16 cellular contexts compared by ENCODE assay signal in the genomic region with DNA sequence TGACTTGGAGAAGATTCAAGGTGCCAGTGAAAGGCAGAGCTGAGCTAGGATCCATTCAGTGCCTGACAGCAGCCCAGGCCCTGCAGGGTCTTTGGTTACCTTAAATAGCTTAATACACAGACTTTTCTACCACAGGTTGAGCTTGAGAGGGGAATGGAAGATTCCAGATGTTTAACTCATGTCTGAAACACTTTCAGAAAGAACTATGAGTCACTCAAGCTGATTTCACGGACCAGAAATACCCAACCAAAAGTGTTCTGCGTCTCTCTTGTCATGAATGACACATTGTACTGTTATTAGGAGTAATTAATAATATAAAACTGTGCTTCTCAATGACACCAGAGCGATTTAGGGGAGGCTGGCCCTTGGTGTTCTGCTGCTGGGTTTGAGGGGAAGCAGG. TPM values are rescaled to one million over a fixed set of nuclear protein-coding genes. Genes with fewer than 3 reads are reported as not detected.
DNase-seq lines count a peak whose midpoint lies in the region; ATAC-seq and TF ChIP-seq lines count a peak whose summit lies in the region.
"Had no signal": no experiment of that assay in that cellular context is flagged by ENCODE, and none has a peak within 500 bp of the region (broad histone marks: within the 10 kb centered on the region; RNA-seq: fewer than 3 reads in every experiment).

No MANE protein-coding gene starts in this region.

- CTCF ChIA-PET in activated CD4-positive, alpha-beta T cell treated with anti-CD3 and anti-CD28 coated beads, Interleukin-2, amount 10 ng/mL, durations not matched to agents 7 days and 5 days (lab: Charles Lee): interaction anchor here (1.3 kb wide), 1 partner anchor 14 kb away, joined by 4 read pairs; no protein-coding TSS in a partner anchor

- H2BK5ac ChIP-seq in mesenchymal stem cell (ENCODE audit: low read depth, low read length, poor library complexity, severe bottlenecking): no peak overlapping the region

- H3K27me3 Mint-ChIP-seq in activated CD4-positive, alpha-beta T cell treated with anti-CD3 and anti-CD28 coated beads, Interleukin-2, amount 10 ng/mL, durations not matched to agents 7 days and 5 days: peaks cover 12% of the 10 kb centered on the region

- H3K4ac ChIP-seq in mesenchymal stem cell (ENCODE audit: low read depth in 1 of 2, low read length in 2 of 2): no peak overlapping the region

- DNase-seq in AG10803 (ENCODE audit: low read depth) (peak; percentile 77), M059J (ENCODE audit: low read depth) (peak; percentile 87), choroid plexus epithelial cell (ENCODE audit: low read depth) (peak; percentile 67), mesenchymal stem cell (peak; percentile 50), NCI-H1436 treated with DMSO at 0.1 percent for 48 hours (lab: John Stamatoyannopoulos, UW) (no peak), mucosa of descending colon (no peak), hippocampal formation (lab: John Stamatoyannopoulos, UW) (no peak)
- no peak for DNase-seq in activated CD4-positive, alpha-beta T cell treated with anti-CD3 and anti-CD28 coated beads, Interleukin-2, amount 10 ng/mL, durations not matched to agents 7 days and 5 days
- DNase-seq: activated CD4-positive, alpha-beta T cell treated with anti-CD3 and anti-CD28 coated beads for 48 hours; cerebellar nuclear complex; NCI-H187 treated with DMSO at 0.1 percent for 48 hours; stimulated activated CD4-positive, alpha-beta T cell treated with anti-CD3 and anti-CD28 coated beads, Interleukin-1b, Interleukin-23, amount 100 ng/mL, for 48 hours had no signal

- 61% methylated on average over 1 of the region's 3 CpGs for WGBS in mesenchymal stem cell

- peaks cover 6 to 11% of the 10 kb centered on the region in 2 experiments for H3K27me3 ChIP-seq in mesenchymal stem cell (ENCODE audit: control insufficient read depth in 1 of 2, insufficient read depth in 1 of 2, low read length in 2 of 2)

- no peak overlapping the region for H3K27ac ChIP-seq in mesenchymal stem cell (ENCODE audit: low read length, poor library complexity, severe bottlenecking)
- H3K27ac ChIP-seq: C4-2B had no signal

- peaks cover 38% of the 10 kb centered on the region for H3K4me1 ChIP-seq in mesenchymal stem cell (ENCODE audit: control insufficient read depth, insufficient read depth, low read depth, low read length)
- H3K4me1 ChIP-seq in mucosa of descending colon (ENCODE audit: low read depth): peaks cover 14% of the 10 kb centered on the region

- H3K18ac ChIP-seq in mesenchymal stem cell (ENCODE audit: low read depth in 1 of 2, low read length in 2 of 2): no peak overlapping the region

- no peak overlapping the region for H4K91ac ChIP-seq in mesenchymal stem cell (ENCODE audit: low read length)

- no peak overlapping the region for H4K8ac ChIP-seq in mesenchymal stem cell (ENCODE audit: low read length)

- TF ChIP-seq CTCF in AG10803 (conservative IDR thresholded peaks at IDR 0.05; ENCODE audit: low read length): no peak
- no peak for TF ChIP-seq CTCF in choroid plexus epithelial cell (conservative IDR thresholded peaks at IDR 0.05; ENCODE audit: low read depth, low read length)
- TF ChIP-seq CTCF in mucosa of descending colon (IDR thresholded peaks at IDR 0.05): no peak

- no peak for ATAC-seq in mucosa of descending colon
- ATAC-seq: K562; stimulated activated memory B cell treated with anti-CD40 and anti-IgM and Interleukin-4, amounts not matched to agents 10 μg/mL and 1 μg/mL and 100 μg/mL, for 72 hours had no signal

- H3K14ac ChIP-seq in mesenchymal stem cell (ENCODE audit: low read length in 2 of 2): no peak overlapping the region

- H3K36me3 Mint-ChIP-seq in activated CD4-positive, alpha-beta T cell treated with anti-CD3 and anti-CD28 coated beads, Interleukin-2, amount 10 ng/mL, durations not matched to agents 7 days and 5 days (ENCODE audit: low read depth): no peaks in the 10 kb centered on the region
- H3K36me3 Mint-ChIP-seq: stimulated activated memory B cell treated with anti-CD40 and anti-IgM and Interleukin-4, amounts not matched to agents 10 μg/mL and 1 μg/mL and 100 μg/mL, for 72 hours had no signal

- H3K9me3 ChIP-seq in mesenchymal stem cell (ENCODE audit: control insufficient read depth, low read length) (no peaks in the 10 kb centered on the region), mucosa of descending colon (no peaks in the 10 kb centered on the region)

- no peak overlapping the region for H2BK120ac ChIP-seq in mesenchymal stem cell (ENCODE audit: low read depth, low read length)

- intact Hi-C loops in mucosa of descending colon (cut with DNase I, micrococcal nuclease): no loop called here

- no peak overlapping the region for H2BK15ac ChIP-seq in mesenchymal stem cell (ENCODE audit: low read depth, poor library complexity, severe bottlenecking)

- H3K36me3 ChIP-seq in mesenchymal stem cell (ENCODE audit: control insufficient read depth in 1 of 2, insufficient read depth in 2 of 2, low read depth in 1 of 2, low read length in 2 of 2): no peaks in the 10 kb centered on the region
- H3K36me3 ChIP-seq in mucosa of descending colon (ENCODE audit: low read depth): no peaks in the 10 kb centered on the region

- H2AFZ ChIP-seq in mesenchymal stem cell (ENCODE audit: low read depth, low read length): no peak overlapping the region

- no peak overlapping the region for H2BK12ac ChIP-seq in mesenchymal stem cell (ENCODE audit: low read length in 2 of 2)

- H3K4me3 ChIP-seq in AG10803 (ENCODE audit: low read length): no peak overlapping the region
- no peak overlapping the region for H3K4me3 ChIP-seq in choroid plexus epithelial cell (ENCODE audit: low read depth, low read length)
- no peak overlapping the region for H3K4me3 ChIP-seq in mesenchymal stem cell (ENCODE audit: insufficient read depth in 1 of 2, low read depth in 1 of 2, low read length in 2 of 2)
- H3K4me3 ChIP-seq in mucosa of descending colon: no peak overlapping the region
- H3K4me3 ChIP-seq: K562, lung had no signal

- H3K23ac ChIP-seq in mesenchymal stem cell (ENCODE audit: low read length in 2 of 2): no peak overlapping the region

- peaks cover 1% of the 10 kb centered on the region for H3K79me1 ChIP-seq in mesenchymal stem cell (replicated peaks; ENCODE audit: low read length, poor library complexity, severe bottlenecking)

- H3K9ac ChIP-seq in mesenchymal stem cell (ENCODE audit: low read length): no peak overlapping the region

- no peak overlapping the region for H2AK5ac ChIP-seq in mesenchymal stem cell (ENCODE audit: low read length, severe bottlenecking)

- POLR2A ChIA-PET in activated CD4-positive, alpha-beta T cell treated with anti-CD3 and anti-CD28 coated beads, Interleukin-2, amount 10 ng/mL, durations not matched to agents 7 days and 5 days (lab: Charles Lee): no interaction called here

- H3K9me3 Mint-ChIP-seq in activated CD4-positive, alpha-beta T cell treated with anti-CD3 and anti-CD28 coated beads, Interleukin-2, amount 10 ng/mL, durations not matched to agents 7 days and 5 days: no peaks in the 10 kb centered on the region
- H3K9me3 Mint-ChIP-seq: stimulated activated memory B cell treated with anti-CD40 and anti-IgM and Interleukin-4, amounts not matched to agents 10 μg/mL and 1 μg/mL and 100 μg/mL, for 72 hours had no signal

- H3K4me2 ChIP-seq in mesenchymal stem cell (ENCODE audit: low read length, poor library complexity, severe bottlenecking): no peak overlapping the region

- no peak overlapping the region for H3K4me3 Mint-ChIP-seq in activated CD4-positive, alpha-beta T cell treated with anti-CD3 and anti-CD28 coated beads, Interleukin-2, amount 10 ng/mL, durations not matched to agents 7 days and 5 days
- H3K4me3 Mint-ChIP-seq: stimulated activated memory B cell treated with anti-CD40 and anti-IgM and Interleukin-4, amounts not matched to agents 10 μg/mL and 1 μg/mL and 100 μg/mL, for 72 hours had no signal

- H3K4me1 Mint-ChIP-seq in activated CD4-positive, alpha-beta T cell treated with anti-CD3 and anti-CD28 coated beads, Interleukin-2, amount 10 ng/mL, durations not matched to agents 7 days and 5 days: peaks cover 8% of the 10 kb centered on the region

- no peak overlapping the region for H3K27ac Mint-ChIP-seq in activated CD4-positive, alpha-beta T cell treated with anti-CD3 and anti-CD28 coated beads, Interleukin-2, amount 10 ng/mL, durations not matched to agents 7 days and 5 days
- H3K27ac Mint-ChIP-seq: stimulated activated memory B cell treated with anti-CD40 and anti-IgM and Interleukin-4, amounts not matched to agents 10 μg/mL and 1 μg/mL and 100 μg/mL, for 72 hours had no signal

RNA-seq across cellular contexts. Expression of gene PMEPA1, which starts 6.4 kb away (rescaled TPM):
- 7.5 and 14.6 TPM in 2 replicates for total RNA-seq in M059J (2014; rRNA removed; shearing (Covaris generic))
- 6.5 TPM for polyA plus RNA-seq in mesenchymal stem cell (2013, experiment 1 of 2)
- 5.8 TPM for polyA plus RNA-seq in mesenchymal stem cell (2013, experiment 2 of 2)
- total RNA-seq in mucosa of descending colon: 10 to 100 TPM; 18.5 to 35.5 (median 23.5) TPM
- 1 to 10 TPM in 1 of 2 experiments, under 1 TPM in 1; 0.72 to 1.1 TPM for total RNA-seq in activated CD4-positive, alpha-beta T cell treated with anti-CD3 and anti-CD28 coated beads, Interleukin-2, amount 10 ng/mL, durations not matched to agents 7 days and 5 days
- polyA plus RNA-seq: K562 had no signal

Comparison
In these comparisons a context has a peak if more than half of its experiments do, and no peak if none do; other contexts are left out.
1. DNase-seq: peak in AG10803 (single experiment), M059J (single experiment), choroid plexus epithelial cell (single experiment) and mesenchymal stem cell (single experiment); none in NCI-H1436 treated with DMSO at 0.1 percent for 48 hours (single experiment), mucosa of descending colon (0 of 3), hippocampal formation (0 of 2) and activated CD4-positive, alpha-beta T cell treated with anti-CD3 and anti-CD28 coated beads, Interleukin-2, amount 10 ng/mL, durations not matched to agents 7 days and 5 days (single experiment).